9 cellular contexts compared by ENCODE assay signal in the genomic region with DNA sequence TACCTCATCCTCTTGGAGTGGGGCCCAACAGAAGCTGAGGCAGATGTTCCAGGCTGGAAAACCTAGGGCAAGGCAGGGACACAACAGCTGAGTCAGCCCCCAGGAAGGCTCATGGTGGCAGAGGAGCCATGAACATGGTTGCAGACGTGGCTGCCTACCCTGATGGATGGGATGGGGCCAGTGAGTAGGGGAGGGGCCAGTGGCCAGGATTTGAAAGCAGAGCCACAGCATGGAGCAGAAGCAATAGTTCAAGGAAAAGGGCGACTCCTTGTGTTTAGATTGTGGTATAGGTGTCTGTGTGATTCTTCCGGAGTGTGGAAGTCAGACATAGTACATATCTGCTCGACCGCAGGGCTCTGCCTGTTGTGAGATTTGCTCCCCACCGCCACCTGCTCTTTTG. TPM values are rescaled to one million over a fixed set of nuclear protein-coding genes. Genes with fewer than 3 reads are reported as not detected.
DNase-seq lines count a peak whose midpoint lies in the region; ATAC-seq, FAIRE-seq and TF ChIP-seq lines count a peak whose summit lies in the region.
"Had no signal": no experiment of that assay in that cellular context is flagged by ENCODE, and none has a peak within 500 bp of the region (broad histone marks: within the 10 kb centered on the region; RNA-seq: fewer than 3 reads in every experiment).

No MANE protein-coding gene starts in this region.

- H3K27me3 ChIP-seq in PC-3 (ENCODE audit: low read length) = no peaks in the 10 kb centered on the region
- no peaks in the 10 kb centered on the region for H3K27me3 ChIP-seq in small intestine (ENCODE audit: control insufficient read depth in 2 of 2, insufficient read depth in 2 of 2, low read length in 2 of 2)
- no peaks in the 10 kb centered on the region for H3K27me3 ChIP-seq in spleen (replicated peaks in 1 of 7)
- H3K27me3 ChIP-seq in uterus = no peaks in the 10 kb centered on the region

- no peak for TF ChIP-seq POLR2A in spleen (IDR thresholded peaks at IDR 0.05)
- no peak for TF ChIP-seq POLR2A in uterus (IDR thresholded peaks at IDR 0.05)

- intact Hi-C loops in PC-3 (cut with micrococcal nuclease) = no loop called here
- intact Hi-C loops in spleen (cut with DNase I; ENCODE audit: low total_unique reads) = no loop called here
- intact Hi-C loops in uterus (cut with DNase I; ENCODE audit: low total_unique reads) = no loop called here

- DNase-seq in DMS53 (lab: John Stamatoyannopoulos, UW) = peak; percentile 19
- DNase-seq in DMS53 treated with DMSO at 0.1 percent for 48 hours (lab: John Stamatoyannopoulos, UW; ENCODE audit: unreplicated experiment) = no peak
- no peak for DNase-seq in PC-3
- DNase-seq in effector CD8-positive, alpha-beta T cell (lab: John Stamatoyannopoulos, UW) = peak; percentile 20
- peak; percentile 48 for DNase-seq in small intestine
- DNase-seq in spleen = no peak
- no peak for DNase-seq in uterus

- no peaks in the 10 kb centered on the region for H3K9me2 ChIP-seq in PC-3 (replicated peaks; ENCODE audit: low read length)

- no peak overlapping the region for H3K9ac ChIP-seq in PC-3 (ENCODE audit: low read length)

- CTCF ChIA-PET in PC-3 (lab: Charles Lee) = no interaction called here

- H3K36me3 ChIP-seq in PC-3 (ENCODE audit: low read depth, low read length) (no peaks in the 10 kb centered on the region), small intestine (ENCODE audit: control insufficient read depth in 2 of 2, insufficient read depth in 2 of 2, low read length in 2 of 2) (no peaks in the 10 kb centered on the region), spleen (peaks cover 0 to 9% (median 0%) of the 10 kb centered on the region in 6 donors), uterus (no peaks in the 10 kb centered on the region)

- 57 to 72% (median 63%) methylated on average over 6 of the region's 6 CpGs for WGBS in small intestine, 3 donors
- 76 to 93% (median 78%) methylated on average over 6 of the region's 6 CpGs for WGBS in spleen, 5 donors

- H4K20me1 ChIP-seq in PC-3 (ENCODE audit: low read length) = no peaks in the 10 kb centered on the region

- TF ChIP-seq CTCF in PC-3 (conservative IDR thresholded peaks at IDR 0.05; ENCODE audit: low read depth, low read length) = peak; percentile 42; the same call in 1 of the 2 replicates
- peak in 4 of 11 experiments; percentile 24 to 40 (median 32) for TF ChIP-seq CTCF in spleen (IDR thresholded peaks at IDR 0.05 in 8 of 11, conservative IDR thresholded peaks at IDR 0.05 in 3 of 11)
- TF ChIP-seq CTCF in uterus (IDR thresholded peaks at IDR 0.05) = no peak

- H3K4me3 ChIP-seq in PC-3 (ENCODE audit: low read length) (no peak overlapping the region), small intestine (ENCODE audit: low read depth in 1 of 2, low read length in 2 of 2) (no peak overlapping the region), spleen (no peak overlapping the region), uterus (no peak overlapping the region)

- H3F3A ChIP-seq in PC-3 (ENCODE audit: low read length, unreplicated experiment) = no peaks in the 10 kb centered on the region

- H3K4me1 ChIP-seq in PC-3 (ENCODE audit: insufficient read depth, low read length) (no peaks in the 10 kb centered on the region), small intestine (ENCODE audit: control insufficient read depth in 2 of 2, insufficient read depth in 1 of 2, low read depth in 1 of 2, low read length in 1 of 2) (no peaks in the 10 kb centered on the region), spleen (no peaks in the 10 kb centered on the region), uterus (no peaks in the 10 kb centered on the region)

- no peak overlapping the region for H2AFZ ChIP-seq in PC-3 (ENCODE audit: low read length)

- FAIRE-seq in small intestine (lab: Jason Lieb, UNC) = no peak
- FAIRE-seq: A204.1 had no signal

- no TSS peak for BruUV-seq in PC-3 (replicated peaks; lab: Mats Ljungman, UMichigan)

- POLR2A ChIA-PET in PC-3 (lab: Charles Lee; ENCODE audit: unreplicated experiment) = no interaction called here

- H3K79me2 ChIP-seq in PC-3 (ENCODE audit: low read length) = no peaks in the 10 kb centered on the region

- H3K27ac ChIP-seq in PC-3 (ENCODE audit: low read length) (no peak overlapping the region), small intestine (ENCODE audit: low read depth in 1 of 2, low read length in 1 of 2) (no peak overlapping the region), spleen (no peak overlapping the region), uterus (no peak overlapping the region)

- H3K4me2 ChIP-seq in PC-3 (ENCODE audit: low read length) = no peak overlapping the region

- H3K9me3 ChIP-seq in PC-3 (ENCODE audit: low read length) (no peaks in the 10 kb centered on the region), small intestine (ENCODE audit: control insufficient read depth, low read depth) (no peaks in the 10 kb centered on the region), spleen (no peaks in the 10 kb centered on the region), uterus (no peaks in the 10 kb centered on the region)

- ATAC-seq in PC-3 (peak; percentile 42), HG03571 (IDR thresholded peaks at IDR 0.05; ENCODE audit: unreplicated experiment) (no peak)

RNA-seq across cellular contexts. Expression of gene PXYLP1, which starts 24.2 kb away (rescaled TPM):
- total RNA-seq in PC-3 (2014; rRNA removed) (6.2 and 16.6 TPM in 2 replicates), spleen (10 to 100 TPM in 3 of 7 donors, 1 to 10 TPM in 4; 6.4 to 15.6 (median 9.5) TPM), uterus (10 to 100 TPM; 18.5 to 29.7 (median 26.4) TPM)
- polyA plus RNA-seq in small intestine (1 to 10 TPM; 2.2 to 6.5 (median 3.5) TPM), spleen (1 to 10 TPM; 2.9 to 4.1 (median 3.0) TPM)

Comparison
In these comparisons a context has a peak if more than half of its experiments do, and no peak if none do; other contexts are left out.
1. DNase-seq: peak in DMS53 (single experiment), effector CD8-positive, alpha-beta T cell (single experiment) and small intestine (single experiment); none in DMS53 treated with DMSO at 0.1 percent for 48 hours (single experiment), PC-3 (single experiment), spleen (single experiment) and uterus (0 of 2).